Comparison of ENCODE assay signal across 12 cellular contexts in the genomic region with DNA sequence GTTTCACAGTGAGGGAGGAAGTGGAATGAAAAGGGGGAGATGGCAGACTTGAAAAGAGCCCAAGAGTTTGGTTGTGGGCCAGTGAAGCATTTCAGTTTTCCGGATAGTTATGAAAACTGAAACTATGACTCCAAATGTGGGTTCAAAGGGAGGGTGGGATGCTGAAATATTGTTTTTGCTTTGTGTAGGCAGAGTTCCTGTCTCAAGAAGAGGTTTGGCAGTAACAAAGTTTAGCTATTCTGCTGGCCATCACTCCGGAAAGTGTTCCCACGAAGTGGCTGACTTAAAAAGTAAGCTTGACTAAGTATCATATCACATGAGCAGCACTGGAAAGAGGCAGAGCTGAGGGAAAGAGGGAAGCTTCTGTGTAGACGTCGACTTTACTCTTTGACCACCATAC.
DNase-seq lines count a peak whose midpoint lies in the region; ATAC-seq and TF ChIP-seq lines count a peak whose summit lies in the region.
"Had no signal": no experiment of that assay in that cellular context is flagged by ENCODE, and none has a peak within 500 bp of the region (broad histone marks: within the 10 kb centered on the region; RNA-seq: fewer than 3 reads in every experiment).

No MANE protein-coding gene starts in this region.

- no peak overlapping the region for H3K4me3 Mint-ChIP-seq in activated T-cell treated with anti-CD3 and anti-CD28 coated beads, Interleukin-2, amount 50 U/mL, for 4 hours
- peak overlapping the region; percentile 8 for H3K4me3 Mint-ChIP-seq in activated T-helper 17 cell treated with anti-CD3 and anti-CD28 coated beads, Interleukin-2, amount 50 U/mL, for 72 hours
- H3K4me3 Mint-ChIP-seq in WTC11, result no peak overlapping the region

- H3K27me3 Mint-ChIP-seq in activated T-cell treated with anti-CD3 and anti-CD28 coated beads, Interleukin-2, amount 50 U/mL, for 4 hours (ENCODE audit: low read depth), result no peaks in the 10 kb centered on the region
- H3K27me3 Mint-ChIP-seq in activated T-helper 17 cell treated with anti-CD3 and anti-CD28 coated beads, Interleukin-2, amount 50 U/mL, for 72 hours, result no peaks in the 10 kb centered on the region
- no peaks in the 10 kb centered on the region for H3K27me3 Mint-ChIP-seq in WTC11 (ENCODE audit: low read depth)

- CTCF ChIA-PET in WTC11 (lab: Charles Lee), result interaction anchor here (0.7 to 6.4 kb wide), 5 partner anchors 30 to 588 kb away, joined by 3 to 84 read pairs (median 12); no protein-coding TSS in a partner anchor

- H3K4me1 ChIP-seq in left ventricle myocardium inferior, result peaks cover 40% of the 10 kb centered on the region

- ATAC-seq in activated T-cell treated with anti-CD3 and anti-CD28 coated beads, Interleukin-2, amount 50 U/mL, for 4 hours, result peak; percentile 53 to 59
- peak; percentile 78 for ATAC-seq in activated T-helper 17 cell treated with anti-CD3 and anti-CD28 coated beads, Interleukin-2, amount 50 U/mL, for 72 hours (replicated peaks)
- no peak for ATAC-seq in WTC11
- ATAC-seq: left lung, Panc1 had no signal

- DNase-seq in activated T-cell treated with anti-CD3 and anti-CD28 coated beads, Interleukin-2, amount 50 U/mL, for 4 hours, result no peak
- DNase-seq in activated T-cell treated with anti-CD3 and anti-CD28 coated beads, Interleukin-2, amount 50 U/mL, for 1 hour, result no peak
- DNase-seq in left ventricle myocardium inferior (no peak), stromal cell of bone marrow (ENCODE audit: low read depth) (peak; percentile 56), DMS53 treated with DMSO at 0.1 percent for 48 hours (lab: John Stamatoyannopoulos, UW; ENCODE audit: unreplicated experiment) (no peak), AG08395 (ENCODE audit: low spot score) (no peak), WTC11 (ENCODE audit: low spot score) (no peak)
- DNase-seq: effector CD4-positive, alpha-beta T cell; left lung; NCI-H446 had no signal

- intact Hi-C loops in left ventricle myocardium inferior (cut with micrococcal nuclease), result no loop called here

- no peaks in the 10 kb centered on the region for H3K27me3 ChIP-seq in left ventricle myocardium inferior (ENCODE audit: low read depth)
- H3K27me3 ChIP-seq: left lung had no signal

- no peak for TF ChIP-seq CTCF in left ventricle myocardium inferior (IDR thresholded peaks at IDR 0.05; ENCODE audit: borderline replicate concordance)
- TF ChIP-seq CTCF in WTC11 (IDR thresholded peaks at IDR 0.05), result no peak

- H3K9me3 ChIP-seq in left ventricle myocardium inferior (replicated peaks), result no peaks in the 10 kb centered on the region
- H3K9me3 ChIP-seq: left lung had no signal

- peak overlapping the region; percentile 23 for H3K4me3 ChIP-seq in left ventricle myocardium inferior
- H3K4me3 ChIP-seq: left lung had no signal

- peak overlapping the region; percentile 60 for H3K27ac ChIP-seq in left ventricle myocardium inferior (replicated peaks)

- peaks cover 37% of the 10 kb centered on the region for H3K4me1 Mint-ChIP-seq in activated T-cell treated with anti-CD3 and anti-CD28 coated beads, Interleukin-2, amount 50 U/mL, for 4 hours (ENCODE audit: low read depth)
- H3K4me1 Mint-ChIP-seq in activated T-helper 17 cell treated with anti-CD3 and anti-CD28 coated beads, Interleukin-2, amount 50 U/mL, for 72 hours, result peaks cover 17% of the 10 kb centered on the region
- peaks cover 22% of the 10 kb centered on the region for H3K4me1 Mint-ChIP-seq in WTC11

- H3K9me3 Mint-ChIP-seq in activated T-cell treated with anti-CD3 and anti-CD28 coated beads, Interleukin-2, amount 50 U/mL, for 4 hours, result no peaks in the 10 kb centered on the region
- H3K9me3 Mint-ChIP-seq in activated T-helper 17 cell treated with anti-CD3 and anti-CD28 coated beads, Interleukin-2, amount 50 U/mL, for 72 hours, result no peaks in the 10 kb centered on the region
- no peaks in the 10 kb centered on the region for H3K9me3 Mint-ChIP-seq in WTC11

- no peaks in the 10 kb centered on the region for H3K36me3 ChIP-seq in left ventricle myocardium inferior
- H3K36me3 ChIP-seq: left lung had no signal

- no peak overlapping the region for H3K27ac Mint-ChIP-seq in activated T-helper 17 cell treated with anti-CD3 and anti-CD28 coated beads, Interleukin-2, amount 50 U/mL, for 72 hours
- no peak overlapping the region for H3K27ac Mint-ChIP-seq in WTC11

- no peaks in the 10 kb centered on the region for H3K36me3 Mint-ChIP-seq in activated T-cell treated with anti-CD3 and anti-CD28 coated beads, Interleukin-2, amount 50 U/mL, for 4 hours (ENCODE audit: insufficient read depth)
- H3K36me3 Mint-ChIP-seq in activated T-helper 17 cell treated with anti-CD3 and anti-CD28 coated beads, Interleukin-2, amount 50 U/mL, for 72 hours (ENCODE audit: low read depth), result no peaks in the 10 kb centered on the region
- no peaks in the 10 kb centered on the region for H3K36me3 Mint-ChIP-seq in WTC11

- POLR2A ChIA-PET in WTC11 (lab: Charles Lee), result no interaction called here

TF ChIP-seq in WTC11, 78 proteins besides CTCF, POLR2A, EP300 and RAD21 (continues in another document):
- no peak for TF ChIP-seq NR1H2 (CRISPR knock-in tag; IDR thresholded peaks at IDR 0.05)
- TF ChIP-seq, protein P1, sequence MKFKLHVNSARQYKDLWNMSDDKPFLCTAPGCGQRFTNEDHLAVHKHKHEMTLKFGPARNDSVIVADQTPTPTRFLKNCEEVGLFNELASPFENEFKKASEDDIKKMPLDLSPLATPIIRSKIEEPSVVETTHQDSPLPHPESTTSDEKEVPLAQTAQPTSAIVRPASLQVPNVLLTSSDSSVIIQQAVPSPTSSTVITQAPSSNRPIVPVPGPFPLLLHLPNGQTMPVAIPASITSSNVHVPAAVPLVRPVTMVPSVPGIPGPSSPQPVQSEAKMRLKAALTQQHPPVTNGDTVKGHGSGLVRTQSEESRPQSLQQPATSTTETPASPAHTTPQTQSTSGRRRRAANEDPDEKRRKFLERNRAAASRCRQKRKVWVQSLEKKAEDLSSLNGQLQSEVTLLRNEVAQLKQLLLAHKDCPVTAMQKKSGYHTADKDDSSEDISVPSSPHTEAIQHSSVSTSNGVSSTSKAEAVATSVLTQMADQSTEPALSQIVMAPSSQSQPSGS (CRISPR knock-in tag; IDR thresholded peaks at IDR 0.05; ENCODE audit: borderline replicate concordance, low read depth), result no peak
- TF ChIP-seq NFATC4 (CRISPR knock-in tag; IDR thresholded peaks at IDR 0.05), result no peak
- no peak for TF ChIP-seq FOXP1 (CRISPR knock-in tag; IDR thresholded peaks at IDR 0.05; ENCODE audit: borderline replicate concordance)
- TF ChIP-seq, protein P2, sequence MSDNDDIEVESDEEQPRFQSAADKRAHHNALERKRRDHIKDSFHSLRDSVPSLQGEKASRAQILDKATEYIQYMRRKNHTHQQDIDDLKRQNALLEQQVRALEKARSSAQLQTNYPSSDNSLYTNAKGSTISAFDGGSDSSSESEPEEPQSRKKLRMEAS (CRISPR knock-in tag; IDR thresholded peaks at IDR 0.05), result no peak
- no peak for TF ChIP-seq ZBTB21 (CRISPR knock-in tag; IDR thresholded peaks at IDR 0.05; ENCODE audit: borderline replicate concordance)
- no peak for TF ChIP-seq OVOL2 (CRISPR knock-in tag; IDR thresholded peaks at IDR 0.05; ENCODE audit: borderline replicate concordance)
- TF ChIP-seq EMX1 (CRISPR knock-in tag; IDR thresholded peaks at IDR 0.05), result no peak
- TF ChIP-seq ZNF532 (CRISPR knock-in tag; IDR thresholded peaks at IDR 0.05; ENCODE audit: borderline replicate concordance), result no peak
- no peak for TF ChIP-seq ETV6 (CRISPR knock-in tag; IDR thresholded peaks at IDR 0.05)
